ENCODE assay signal across 22 cellular contexts in genomic region chr14:77988096-77988870, GRCh38.
A peak's percentile ranks its signal among the peaks of the same experiment; 100 is the strongest.
DNase-seq lines count a peak whose midpoint lies in the region; ATAC-seq lines count a peak whose summit lies in the region.
"Had no signal": no experiment of that assay in that cellular context is flagged by ENCODE, and none has a peak within 500 bp of the region (broad histone marks: within the 10 kb centered on the region; RNA-seq: fewer than 3 reads in every experiment).

No MANE protein-coding gene starts in this region.

- H3K36me3 ChIP-seq in skeletal muscle tissue (ENCODE audit: control insufficient read depth in 3 of 3, insufficient read depth in 3 of 3, low read length in 3 of 3) = no peaks in the 10 kb centered on the region
- H3K36me3 ChIP-seq: upper lobe of left lung had no signal

- H3K27ac ChIP-seq in cingulate gyrus (ENCODE audit: low read depth, low read length) (peak overlapping the region; percentile 97), skeletal muscle tissue (ENCODE audit: low read depth, low read length) (peak overlapping the region; percentile 64)
- H3K27ac ChIP-seq: body of pancreas, C4-2B had no signal

- H3K4me3 Mint-ChIP-seq in activated T-cell treated with anti-CD3 and anti-CD28 coated beads, Interleukin-2, amount 50 U/mL, for 4 hours = no peak overlapping the region
- H3K4me3 Mint-ChIP-seq: activated naive CD4-positive, alpha-beta T cell treated with anti-CD3 and anti-CD28 coated beads, Interleukin-2, amount 50 U/mL, for 24 hours; dendritic cell treated with granulocyte-macrophage colony-stimulating factor and Interleukin-4, amounts not matched to agents 40 ng/mL and 50 ng/mL, for 4 days had no signal

- DNase-seq in C1 segment of cervical spinal cord (lab: John Stamatoyannopoulos, UW) = peak in 8 of 14 donors; percentile 34 to 61 (median 49)
- no peak for DNase-seq in left ventricle myocardium superior
- DNase-seq in NCI-H2029 (lab: John Stamatoyannopoulos, UW) = no peak
- DNase-seq in activated T-cell treated with anti-CD3 and anti-CD28 coated beads, Interleukin-2, amount 50 U/mL, for 4 hours = no peak
- DNase-seq: activated CD4-positive, CD25-positive, alpha-beta regulatory T cell treated with anti-CD3 and anti-CD28 coated beads, Interleukin-2, amount 50 U/mL, for 72 hours; body of pancreas; DMS 273 treated with DMSO at 0.1 percent for 48 hours; GF-D8; NCI-H1436 treated with DMSO at 0.1 percent for 48 hours; NCI-H2227 treated with DMSO at 0.1 percent for 48 hours; stimulated activated CD4-positive, alpha-beta T cell treated with anti-CD3 and anti-CD28 coated beads, Interleukin-15, amount 100 ng/mL, for 24 hours; T1000; upper lobe of left lung had no signal

- H3K4me1 Mint-ChIP-seq in activated T-cell treated with anti-CD3 and anti-CD28 coated beads, Interleukin-2, amount 50 U/mL, for 4 hours (ENCODE audit: low read depth) = no peaks in the 10 kb centered on the region
- H3K4me1 Mint-ChIP-seq: activated naive CD4-positive, alpha-beta T cell treated with anti-CD3 and anti-CD28 coated beads, Interleukin-2, amount 50 U/mL, for 24 hours had no signal

- intact Hi-C loops in left ventricle myocardium superior (cut with micrococcal nuclease) = no loop called here

- no peaks in the 10 kb centered on the region for H3K9me3 ChIP-seq in skeletal muscle tissue (ENCODE audit: control insufficient read depth in 3 of 3, low read length in 3 of 3)
- H3K9me3 ChIP-seq: body of pancreas, upper lobe of left lung had no signal

- no peak overlapping the region for H3K4me3 ChIP-seq in skeletal muscle tissue (ENCODE audit: low read length in 3 of 3)
- H3K4me3 ChIP-seq: body of pancreas, upper lobe of left lung had no signal

- H3K9ac ChIP-seq in skeletal muscle tissue (ENCODE audit: low read depth in 1 of 3, low read length in 3 of 3) = no peak overlapping the region

- peaks cover 6% of the 10 kb centered on the region for H3K27me3 Mint-ChIP-seq in activated T-cell treated with anti-CD3 and anti-CD28 coated beads, Interleukin-2, amount 50 U/mL, for 4 hours (ENCODE audit: low read depth)

- ATAC-seq in left ventricle myocardium superior (peak; percentile 80), HG03457 (IDR thresholded peaks at IDR 0.05; ENCODE audit: unreplicated experiment) (no peak), esophagus mucosa (no peak)
- no peak for ATAC-seq in activated T-cell treated with anti-CD3 and anti-CD28 coated beads, Interleukin-2, amount 50 U/mL, for 4 hours
- ATAC-seq: left lobe of liver, SK-N-SH treated with all-trans-retinoic acid at 6 μM for 48 hours had no signal

- H3K9me3 Mint-ChIP-seq in activated T-cell treated with anti-CD3 and anti-CD28 coated beads, Interleukin-2, amount 50 U/mL, for 4 hours = no peaks in the 10 kb centered on the region
- H3K9me3 Mint-ChIP-seq: activated naive CD4-positive, alpha-beta T cell treated with anti-CD3 and anti-CD28 coated beads, Interleukin-2, amount 50 U/mL, for 24 hours; dendritic cell treated with granulocyte-macrophage colony-stimulating factor and Interleukin-4, amounts not matched to agents 40 ng/mL and 50 ng/mL, for 4 days had no signal

- H3K4me1 ChIP-seq in skeletal muscle tissue (ENCODE audit: control insufficient read depth in 3 of 3, insufficient read depth in 3 of 3, low read length in 3 of 3) = peaks cover 5 to 11% (median 6%) of the 10 kb centered on the region in 3 donors
- H3K4me1 ChIP-seq: body of pancreas, upper lobe of left lung had no signal

- H3K36me3 Mint-ChIP-seq in activated T-cell treated with anti-CD3 and anti-CD28 coated beads, Interleukin-2, amount 50 U/mL, for 4 hours (ENCODE audit: insufficient read depth) = no peaks in the 10 kb centered on the region
- H3K36me3 Mint-ChIP-seq: activated naive CD4-positive, alpha-beta T cell treated with anti-CD3 and anti-CD28 coated beads, Interleukin-2, amount 50 U/mL, for 24 hours had no signal

- H3K27me3 ChIP-seq in skeletal muscle tissue (ENCODE audit: control insufficient read depth in 3 of 3, insufficient read depth in 3 of 3, low read length in 3 of 3) = peaks cover 0 to 2% (median 0%) of the 10 kb centered on the region in 3 donors
- H3K27me3 ChIP-seq: body of pancreas, upper lobe of left lung had no signal

Comparison
In these comparisons a context has a peak if more than half of its experiments do, and no peak if none do; other contexts are left out.
1. DNase-seq: peak in C1 segment of cervical spinal cord (8 of 14); none in left ventricle myocardium superior (single experiment), NCI-H2029 (single experiment) and activated T-cell treated with anti-CD3 and anti-CD28 coated beads, Interleukin-2, amount 50 U/mL, for 4 hours (single experiment).